Comparison of ENCODE assay signal across 1 cellular context in genomic region chr11:6603287-6604080, GRCh38.
TF ChIP-seq lines count a peak whose summit lies in the region.

Gene ILK (plus strand): TSS chr11:6603774. CDS start chr11:6604272, 498 bp downstream.
Gene RRP8 (minus strand): TSS chr11:6603616. CDS start chr11:6603502, 114 bp downstream.

TF ChIP-seq in K562, 482 proteins besides CTCF, POLR2A, EP300 and RAD21 (continued from another document and continues in another):
- TF ChIP-seq PTTG1 (tag; IDR thresholded peaks at IDR 0.05; ENCODE audit: low read depth), result no peak
- peak; percentile 79 for TF ChIP-seq C11orf30 (IDR thresholded peaks at IDR 0.05; ENCODE audit: low read depth)
- TF ChIP-seq L3MBTL2 (IDR thresholded peaks at IDR 0.05), result peak; percentile 84
- no peak for TF ChIP-seq NFXL1 (CRISPR knock-in tag; IDR thresholded peaks at IDR 0.05)
- TF ChIP-seq ZNF253 (CRISPR knock-in tag; conservative IDR thresholded peaks at IDR 0.05), result no peak
- peak; percentile 50; the same call in 1 of the 2 replicates for TF ChIP-seq CREB1 (IDR thresholded peaks at IDR 0.05)
- TF ChIP-seq CREB1 (CRISPR knock-in tag; IDR thresholded peaks at IDR 0.05), result no peak
- TF ChIP-seq ZNF507 (tag; conservative IDR thresholded peaks at IDR 0.05), result no peak
- peak; percentile 94 to 98 for TF ChIP-seq MNT (conservative IDR thresholded peaks at IDR 0.05)
- peak in 1 of 2 experiments; percentile 82; a peak in 2 of 4 replicates for TF ChIP-seq NONO (IDR thresholded peaks at IDR 0.05; ENCODE audit: low read depth in 2 of 2, low read length in 1 of 2)
- no peak for TF ChIP-seq NFIX (CRISPR knock-in tag; IDR thresholded peaks at IDR 0.05; ENCODE audit: low read depth)
- TF ChIP-seq GTF2E2 (tag; IDR thresholded peaks at IDR 0.05), result no peak
- peak; percentile 31; the same call in 1 of the 2 replicates for TF ChIP-seq ZBTB2 (IDR thresholded peaks at IDR 0.05)
- no peak for TF ChIP-seq HEY1 (CRISPR knock-in tag; IDR thresholded peaks at IDR 0.05; ENCODE audit: borderline replicate concordance)
- TF ChIP-seq CAMTA2 (CRISPR knock-in tag; conservative IDR thresholded peaks at IDR 0.05), result no peak
- no peak for TF ChIP-seq ZNF217 (CRISPR knock-in tag; IDR thresholded peaks at IDR 0.05)
- 0 out of 2 replicates have a peak, but pooled peaks have one; percentile 43 for TF ChIP-seq BCOR (IDR thresholded peaks at IDR 0.05)
- TF ChIP-seq IRF9 (tag; IDR thresholded peaks at IDR 0.05), result no peak
- 0 out of 2 replicates have a peak, but pooled peaks have one; percentile 22 for TF ChIP-seq CBFB (CRISPR knock-in tag; IDR thresholded peaks at IDR 0.05)
- TF ChIP-seq ILK (tag; IDR thresholded peaks at IDR 0.05; ENCODE audit: borderline replicate concordance, low read depth), result no peak
- no peak for TF ChIP-seq ZKSCAN8 (CRISPR knock-in tag; IDR thresholded peaks at IDR 0.05)
- TF ChIP-seq TAF7 (tag; IDR thresholded peaks at IDR 0.05), result no peak
- no peak for TF ChIP-seq RBM34 (IDR thresholded peaks at IDR 0.05; ENCODE audit: borderline replicate concordance, insufficient read depth, low read length)
- TF ChIP-seq E2F8 (IDR thresholded peaks at IDR 0.05; ENCODE audit: low read depth, partially characterized antibody), result peak; percentile 21
- TF ChIP-seq BCL6 (CRISPR knock-in tag; IDR thresholded peaks at IDR 0.05), result no peak
- TF ChIP-seq NCOA1 (IDR thresholded peaks at IDR 0.05; ENCODE audit: low read depth), result no peak
- peak; percentile 56 for TF ChIP-seq PKNOX1 (IDR thresholded peaks at IDR 0.05)
- peak in 1 of 2 experiments; percentile 81; a peak in 1 of 4 replicates for TF ChIP-seq KDM4B (IDR thresholded peaks at IDR 0.05; ENCODE audit: borderline replicate concordance in 2 of 2, low read depth in 1 of 2)
- no peak for TF ChIP-seq XRCC4 (IDR thresholded peaks at IDR 0.05; ENCODE audit: extremely low read depth, insufficient read depth, insufficient read length)
- TF ChIP-seq MITF (IDR thresholded peaks at IDR 0.05), result no peak
- no peak for TF ChIP-seq ARID3A (IDR thresholded peaks at IDR 0.05; ENCODE audit: borderline replicate concordance, low read depth, low read length)
- TF ChIP-seq MTA2 (IDR thresholded peaks at IDR 0.05; ENCODE audit: low read depth), result no peak
- TF ChIP-seq MAFG (tag; conservative IDR thresholded peaks at IDR 0.05), result no peak
- no peak for TF ChIP-seq EHMT2 (IDR thresholded peaks at IDR 0.05)
- peak in 1 of 2 experiments; percentile 41 for TF ChIP-seq AFF1 (IDR thresholded peaks at IDR 0.05; ENCODE audit: low read depth in 1 of 2, partially characterized antibody in 2 of 2)
- no peak for TF ChIP-seq SPI1 (IDR thresholded peaks at IDR 0.05; ENCODE audit: borderline replicate concordance, low read depth, low read length)
- TF ChIP-seq NR0B1 (IDR thresholded peaks at IDR 0.05; ENCODE audit: partially characterized antibody), result no peak
- TF ChIP-seq ZNF766 (CRISPR knock-in tag; conservative IDR thresholded peaks at IDR 0.05), result 0 out of 2 replicates have a peak, but pooled peaks have one; percentile 24
- peak; percentile 95 for TF ChIP-seq TAF1 (IDR thresholded peaks at IDR 0.05; ENCODE audit: control insufficient read depth, extremely low read depth, insufficient read depth, low read length, severe bottlenecking)
- no peak for TF ChIP-seq SLC30A9 (CRISPR knock-in tag; IDR thresholded peaks at IDR 0.05)
- TF ChIP-seq POLR3G (IDR thresholded peaks at IDR 0.05; ENCODE audit: extremely low read depth, insufficient read length, insufficient replicate concordance), result no peak
- peak; percentile 92 for TF ChIP-seq MAX (CRISPR knock-in tag; IDR thresholded peaks at IDR 0.05)
